In genomic region chr10:80487791-80488538, GRCh38 we compare ENCODE assay signal across 9 cellular contexts. TPM values are rescaled to one million over a fixed set of nuclear protein-coding genes. Genes with fewer than 3 reads are reported as not detected.
DNase-seq lines count a peak whose midpoint lies in the region; ATAC-seq and FAIRE-seq lines count a peak whose summit lies in the region.
"Had no signal": no experiment of that assay in that cellular context is flagged by ENCODE, and none has a peak within 500 bp of the region (broad histone marks: within the 10 kb centered on the region; RNA-seq: fewer than 3 reads in every experiment).

No MANE protein-coding gene starts in this region.

- WGBS in small intestine, 3 donors: 68 to 80% (median 79%) methylated on average over 13 to 14 of the region's 14 CpGs

- ATAC-seq in HG03442 (IDR thresholded peaks at IDR 0.05; ENCODE audit: unreplicated experiment): peak; percentile 50
- peak; percentile 49 to 65 for ATAC-seq in activated CD4-positive, CD25-positive, alpha-beta regulatory T cell treated with anti-CD3 and anti-CD28 coated beads, Interleukin-2, amount 50 U/mL, for 24 hours
- no peak for ATAC-seq in GM21390 (IDR thresholded peaks at IDR 0.05; ENCODE audit: unreplicated experiment)

- H3K27ac ChIP-seq in small intestine (ENCODE audit: low read depth in 1 of 2, low read length in 1 of 2): peak overlapping the region in 1 of 2 donors; percentile 64

- peaks cover 8 to 15% of the 10 kb centered on the region in 2 donors for H3K4me1 ChIP-seq in small intestine (ENCODE audit: control insufficient read depth in 2 of 2, insufficient read depth in 1 of 2, low read depth in 1 of 2, low read length in 1 of 2)

- H3K27me3 ChIP-seq in small intestine (ENCODE audit: control insufficient read depth in 2 of 2, insufficient read depth in 2 of 2, low read length in 2 of 2): no peaks in the 10 kb centered on the region

- no peaks in the 10 kb centered on the region for H3K9me3 ChIP-seq in small intestine (ENCODE audit: control insufficient read depth, low read depth)

- DNase-seq in effector CD4-positive, alpha-beta T cell: peak; percentile 44
- DNase-seq in small intestine: peak; percentile 42
- no peak for DNase-seq in NCI-H526 (lab: John Stamatoyannopoulos, UW)
- DNase-seq in pons (ENCODE audit: low spot score): no peak
- DNase-seq in NCI-H2196 treated with DMSO at 0.1 percent for 48 hours (lab: John Stamatoyannopoulos, UW; ENCODE audit: unreplicated experiment): no peak
- DNase-seq: NCI-H1105 had no signal

- peaks cover 3 to 14% of the 10 kb centered on the region in 2 donors for H3K36me3 ChIP-seq in small intestine (ENCODE audit: control insufficient read depth in 2 of 2, insufficient read depth in 2 of 2, low read length in 2 of 2)

- H3K4me3 ChIP-seq in small intestine (ENCODE audit: low read depth in 1 of 2, low read length in 2 of 2): no peak overlapping the region

- FAIRE-seq in small intestine (lab: Jason Lieb, UNC): no peak

RNA-seq across cellular contexts. Expression of gene TSPAN14, which starts 33.9 kb away (rescaled TPM):
- 10 to 100 TPM in 1 of 3 donors, 1 to 10 TPM in 2; 7.4 to 56.5 (median 8.4) TPM for polyA plus RNA-seq in small intestine

RNA-seq across cellular contexts. Expression of gene SH2D4B, which starts 49.7 kb away (rescaled TPM):
- polyA plus RNA-seq in small intestine: under 1 TPM in 1 of 3 donors, not detected in 2; 0.09 TPM

Comparison
In these comparisons a context has a peak if more than half of its experiments do, and no peak if none do; other contexts are left out.
1. DNase-seq: peak in effector CD4-positive, alpha-beta T cell (single experiment) and small intestine (single experiment); none in NCI-H526 (0 of 2), pons (single experiment) and NCI-H2196 treated with DMSO at 0.1 percent for 48 hours (single experiment).